In genomic region chr22:37433786-37434185, GRCh38 we compare ENCODE assay signal across 1 cellular context.
TF ChIP-seq lines count a peak whose summit lies in the region.

No MANE protein-coding gene starts in this region.

TF ChIP-seq in GM23338, 12 proteins besides CTCF, POLR2A, EP300 and RAD21 (continued from another document):
- TF ChIP-seq ZNF462 (CRISPR knock-in tag; IDR thresholded peaks at IDR 0.05) = no peak
- no peak for TF ChIP-seq EZH2phosphoT487 (IDR thresholded peaks at IDR 0.05; ENCODE audit: unreplicated experiment)
TF ChIP-seq in GM23338: peak in this region for 0.
